Comparison of ENCODE assay signal across 9 cellular contexts in the genomic region with DNA sequence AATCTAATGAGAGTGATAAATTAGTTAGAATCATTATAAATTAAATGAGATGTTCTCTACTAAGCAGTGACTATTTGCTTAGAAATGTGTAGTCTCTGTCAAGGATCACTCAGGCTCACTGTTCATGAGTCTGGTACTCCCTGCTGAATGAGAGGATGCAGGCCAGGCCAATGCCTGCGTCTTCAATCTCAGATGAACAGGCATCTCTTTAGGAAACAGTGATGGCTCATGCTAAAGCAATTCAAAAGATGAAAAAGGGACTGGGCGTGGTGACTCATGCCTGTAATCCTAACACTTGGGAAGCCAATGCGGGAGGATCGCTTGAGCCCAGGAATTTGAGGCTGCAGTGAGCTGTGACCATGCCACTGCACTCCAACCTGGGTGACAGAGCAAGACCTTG.
DNase-seq lines count a peak whose midpoint lies in the region; ATAC-seq and TF ChIP-seq lines count a peak whose summit lies in the region.
"Had no signal": no experiment of that assay in that cellular context is flagged by ENCODE, and none has a peak within 500 bp of the region (broad histone marks: within the 10 kb centered on the region; RNA-seq: fewer than 3 reads in every experiment).

No MANE protein-coding gene starts in this region.

- no peaks in the 10 kb centered on the region for H3K9me3 Mint-ChIP-seq in activated CD8-positive, alpha-beta T cell treated with anti-CD3 and anti-CD28 coated beads for 36 hours
- H3K9me3 Mint-ChIP-seq: activated T-cell treated with anti-CD3 and anti-CD28 coated beads, Interleukin-2, amount 50 U/mL, for 72 hours had no signal

- H3K27me3 ChIP-seq in fibroblast of lung (ENCODE audit: control insufficient read depth, insufficient read depth, low read length) (no peaks in the 10 kb centered on the region), gastrocnemius medialis (no peaks in the 10 kb centered on the region)

- H3K27ac ChIP-seq in fibroblast of lung (ENCODE audit: insufficient read depth, low read length) (no peak overlapping the region), gastrocnemius medialis (no peak overlapping the region)

- peak; percentile 54 to 70 for ATAC-seq in gastrocnemius medialis
- no peak for ATAC-seq in GM19397 (IDR thresholded peaks at IDR 0.05; ENCODE audit: unreplicated experiment)
- ATAC-seq in GM18867 (IDR thresholded peaks at IDR 0.05; ENCODE audit: unreplicated experiment): no peak
- no peak for ATAC-seq in activated CD8-positive, alpha-beta T cell treated with anti-CD3 and anti-CD28 coated beads for 36 hours
- ATAC-seq: activated T-cell treated with anti-CD3 and anti-CD28 coated beads, Interleukin-2, amount 50 U/mL, for 72 hours; sciatic nerve had no signal

- intact Hi-C loops in gastrocnemius medialis (cut with DNase I; ENCODE audit: low total_unique reads): no loop called here
- intact Hi-C loops in activated CD8-positive, alpha-beta T cell treated with anti-CD3 and anti-CD28 coated beads for 36 hours (cut with micrococcal nuclease): no loop called here

- CTCF ChIA-PET in activated CD8-positive, alpha-beta T cell treated with anti-CD3 and anti-CD28 coated beads for 36 hours (lab: Charles Lee): interaction anchor here (0.6 to 1.4 kb wide), 2 partner anchors 14 to 190 kb away, joined by 3 read pairs; no protein-coding TSS in a partner anchor

- H3K9me3 ChIP-seq in fibroblast of lung (ENCODE audit: control insufficient read depth, insufficient read depth, low read depth, low read length) (no peaks in the 10 kb centered on the region), gastrocnemius medialis (no peaks in the 10 kb centered on the region)

- H2AFZ ChIP-seq in fibroblast of lung (ENCODE audit: low read length): no peak overlapping the region

- H3K36me3 ChIP-seq in fibroblast of lung (ENCODE audit: control insufficient read depth, insufficient read depth, low read length) (no peaks in the 10 kb centered on the region), gastrocnemius medialis (peaks cover 0 to 4% of the 10 kb centered on the region in 2 donors)

- TF ChIP-seq CTCF in fibroblast of lung (conservative IDR thresholded peaks at IDR 0.05 in 1 of 2, IDR thresholded peaks at IDR 0.05 in 1 of 2; ENCODE audit: low read depth in 1 of 2, low read length in 2 of 2) (no peak), gastrocnemius medialis (IDR thresholded peaks at IDR 0.05 in 4 of 5, conservative IDR thresholded peaks at IDR 0.05 in 1 of 5) (no peak)
- TF ChIP-seq CTCF in activated CD8-positive, alpha-beta T cell treated with anti-CD3 and anti-CD28 coated beads for 36 hours (IDR thresholded peaks at IDR 0.05): no peak

- DNase-seq in GOT3 (lab: John Stamatoyannopoulos, UW): peak; percentile 74
- peak; percentile 89 for DNase-seq in RKO (ENCODE audit: low spot score)
- peak; percentile 76 to 94 for DNase-seq in fibroblast of lung (ENCODE audit: low read depth in 2 of 2)
- DNase-seq in gastrocnemius medialis: peak in 1 of 2 donors; percentile 29
- no peak for DNase-seq in activated CD8-positive, alpha-beta T cell treated with anti-CD3 and anti-CD28 coated beads for 36 hours
- DNase-seq: activated T-cell treated with anti-CD3 and anti-CD28 coated beads, Interleukin-2, amount 50 U/mL, for 72 hours had no signal

- H3K4me1 ChIP-seq in fibroblast of lung (ENCODE audit: control insufficient read depth, extremely low read depth, insufficient read depth, low read length) (peaks cover 7% of the 10 kb centered on the region), gastrocnemius medialis (no peaks in the 10 kb centered on the region)

- no peaks in the 10 kb centered on the region for H3K79me2 ChIP-seq in fibroblast of lung (ENCODE audit: control insufficient read depth, insufficient read depth, low read length)

- no peak overlapping the region for H3K4me2 ChIP-seq in fibroblast of lung (ENCODE audit: extremely low read depth, insufficient read depth, low read length)

- no peaks in the 10 kb centered on the region for H3K36me3 Mint-ChIP-seq in activated CD8-positive, alpha-beta T cell treated with anti-CD3 and anti-CD28 coated beads for 36 hours (ENCODE audit: low read depth)

- no peak overlapping the region for H3K9ac ChIP-seq in fibroblast of lung (ENCODE audit: insufficient read depth, low read length)

- H4K20me1 ChIP-seq in fibroblast of lung (ENCODE audit: control insufficient read depth, extremely low read depth, insufficient read depth, low read length): no peaks in the 10 kb centered on the region

- no peak overlapping the region for H3K27ac Mint-ChIP-seq in activated CD8-positive, alpha-beta T cell treated with anti-CD3 and anti-CD28 coated beads for 36 hours
- H3K27ac Mint-ChIP-seq: activated T-cell treated with anti-CD3 and anti-CD28 coated beads, Interleukin-2, amount 50 U/mL, for 72 hours had no signal

- TF ChIP-seq POLR2A in gastrocnemius medialis (IDR thresholded peaks at IDR 0.05): no peak

- H3K4me3 Mint-ChIP-seq in activated CD8-positive, alpha-beta T cell treated with anti-CD3 and anti-CD28 coated beads for 36 hours: no peak overlapping the region
- H3K4me3 Mint-ChIP-seq: activated T-cell treated with anti-CD3 and anti-CD28 coated beads, Interleukin-2, amount 50 U/mL, for 72 hours had no signal

- in situ Hi-C loops in gastrocnemius medialis (cut with MboI; ENCODE audit: low sequenced_read_pairs in 4 of 4): no loop called here

- no peaks in the 10 kb centered on the region for H3K27me3 Mint-ChIP-seq in activated CD8-positive, alpha-beta T cell treated with anti-CD3 and anti-CD28 coated beads for 36 hours

- POLR2A ChIA-PET in activated CD8-positive, alpha-beta T cell treated with anti-CD3 and anti-CD28 coated beads for 36 hours (lab: Charles Lee): no interaction called here

- H3K4me1 Mint-ChIP-seq in activated CD8-positive, alpha-beta T cell treated with anti-CD3 and anti-CD28 coated beads for 36 hours (ENCODE audit: low read depth): no peaks in the 10 kb centered on the region

- H3K4me3 ChIP-seq in fibroblast of lung (replicated peaks in 1 of 4; ENCODE audit: control extremely low read depth in 1 of 4, insufficient read depth in 1 of 4, low read depth in 3 of 4, low read length in 4 of 4): no peak overlapping the region
- no peak overlapping the region for H3K4me3 ChIP-seq in gastrocnemius medialis

Comparison
In these comparisons a context has a peak if more than half of its experiments do, and no peak if none do; other contexts are left out.
1. ATAC-seq: peak in gastrocnemius medialis (2 of 2); none in GM19397 (single experiment), GM18867 (single experiment) and activated CD8-positive, alpha-beta T cell treated with anti-CD3 and anti-CD28 coated beads for 36 hours (single experiment).